16 cellular contexts compared by ENCODE assay signal in the genomic region with DNA sequence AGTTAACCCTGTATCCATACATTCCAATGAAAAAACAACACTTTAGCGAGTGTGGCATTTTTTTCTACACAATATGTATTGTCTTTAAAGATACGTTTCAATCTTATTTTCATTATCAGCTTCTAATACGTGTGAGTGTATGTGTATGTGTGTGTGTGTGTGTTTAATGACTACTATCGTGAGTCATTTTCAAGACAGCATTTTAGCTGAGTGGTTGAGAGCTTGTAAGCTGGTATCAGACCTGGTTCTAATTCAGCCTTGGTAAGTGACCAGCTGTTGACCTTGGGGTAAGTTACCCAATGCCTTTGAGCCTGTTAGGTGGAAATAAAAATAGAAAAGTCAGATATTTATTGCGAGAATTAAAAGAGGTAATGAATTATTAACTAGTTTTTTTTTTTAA.
DNase-seq lines count a peak whose midpoint lies in the region; ATAC-seq and TF ChIP-seq lines count a peak whose summit lies in the region.
"Had no signal": no experiment of that assay in that cellular context is flagged by ENCODE, and none has a peak within 500 bp of the region (broad histone marks: within the 10 kb centered on the region; RNA-seq: fewer than 3 reads in every experiment).

No MANE protein-coding gene starts in this region.

- CTCF ChIA-PET in PC-3 (lab: Charles Lee) = interaction anchor here (0.6 kb wide), 1 partner anchor 397 kb away, joined by 3 read pairs; no protein-coding TSS in a partner anchor

- POLR2A ChIA-PET in PC-3 (lab: Charles Lee; ENCODE audit: unreplicated experiment) = no interaction called here

- H3K27me3 ChIP-seq in PC-3 (ENCODE audit: low read length) = peaks cover 32% of the 10 kb centered on the region
- no peaks in the 10 kb centered on the region for H3K27me3 ChIP-seq in lung (ENCODE audit: control insufficient read depth, insufficient read depth)

- no peak overlapping the region for H3K9ac ChIP-seq in PC-3 (ENCODE audit: low read length)
- H3K9ac ChIP-seq: SK-N-SH had no signal

- H2AFZ ChIP-seq in PC-3 (ENCODE audit: low read length) = no peak overlapping the region

- H3K4me3 ChIP-seq in PC-3 (ENCODE audit: low read length) (no peak overlapping the region), epithelial cell of esophagus (ENCODE audit: low read length) (no peak overlapping the region), lung (no peak overlapping the region)

- no peaks in the 10 kb centered on the region for H3F3A ChIP-seq in PC-3 (ENCODE audit: low read length, unreplicated experiment)

- TF ChIP-seq CTCF in PC-3 (conservative IDR thresholded peaks at IDR 0.05; ENCODE audit: low read depth, low read length) (no peak), epithelial cell of esophagus (IDR thresholded peaks at IDR 0.05; ENCODE audit: insufficient read depth, low read depth, low read length, missing control alignments) (no peak), lung (IDR thresholded peaks at IDR 0.05; ENCODE audit: control extremely low read depth, extremely low read depth) (no peak)

- DNase-seq in ELR (ENCODE audit: low read depth) (peak; percentile 15), PC-3 (peak; percentile 40), epithelial cell of esophagus (ENCODE audit: low read depth) (peak; percentile 19), lung (ENCODE audit: low spot score) (no peak), Right ventricle myocardium superior (no peak), NCI-H2029 (lab: John Stamatoyannopoulos, UW) (no peak)
- DNase-seq: CD4-positive, CD25-positive, alpha-beta regulatory T cell; NCI-H1048; NCI-H146; NCI-H2107; NCI-H226; NCI-H526; SK-N-SH had no signal

- no peaks in the 10 kb centered on the region for H3K9me3 ChIP-seq in PC-3 (ENCODE audit: low read length)
- H3K9me3 ChIP-seq in lung (ENCODE audit: control insufficient read depth in 2 of 2, insufficient read depth in 1 of 2, low read length in 1 of 2) = peaks cover 0 to 3% of the 10 kb centered on the region in 2 donors
- H3K9me3 ChIP-seq: SK-N-SH had no signal

- intact Hi-C loops in PC-3 (cut with micrococcal nuclease) (loop anchor here (5.0 kb wide), 1 partner anchor 192 kb away; no protein-coding TSS in a partner anchor), Right ventricle myocardium superior (cut with DNase I) (no loop called here)

- no peak overlapping the region for H3K27ac ChIP-seq in PC-3 (ENCODE audit: low read length)
- no peak overlapping the region for H3K27ac ChIP-seq in lung (ENCODE audit: low read depth in 1 of 2, low read length in 1 of 2)

- no peak overlapping the region for H3K4me2 ChIP-seq in PC-3 (ENCODE audit: low read length)
- H3K4me2 ChIP-seq: SK-N-SH had no signal

- no TSS peak for BruUV-seq in PC-3 (replicated peaks; lab: Mats Ljungman, UMichigan)

- ATAC-seq in PC-3 (no peak), lung (ENCODE audit: insufficient read depth, low FRiP score) (peak; percentile 41), GM19455 (IDR thresholded peaks at IDR 0.05; ENCODE audit: unreplicated experiment) (no peak), Right ventricle myocardium superior (ENCODE audit: poor library complexity) (no peak), GM21447 (IDR thresholded peaks at IDR 0.05; ENCODE audit: unreplicated experiment) (no peak)
- ATAC-seq: Right ventricle myocardium inferior had no signal

- H3K36me3 ChIP-seq in PC-3 (ENCODE audit: low read depth, low read length) (no peaks in the 10 kb centered on the region), lung (ENCODE audit: control insufficient read depth in 2 of 2, insufficient read depth in 2 of 2, low read length in 2 of 2) (no peaks in the 10 kb centered on the region)

- no peaks in the 10 kb centered on the region for H3K4me1 ChIP-seq in PC-3 (ENCODE audit: insufficient read depth, low read length)
- no peaks in the 10 kb centered on the region for H3K4me1 ChIP-seq in lung (ENCODE audit: control insufficient read depth in 2 of 2, insufficient read depth in 2 of 2, low read length in 2 of 2)

- no peaks in the 10 kb centered on the region for H3K9me2 ChIP-seq in PC-3 (replicated peaks; ENCODE audit: low read length)
- H3K9me2 ChIP-seq: SK-N-SH had no signal

- H4K20me1 ChIP-seq in PC-3 (ENCODE audit: low read length) = no peaks in the 10 kb centered on the region

- no peaks in the 10 kb centered on the region for H3K79me2 ChIP-seq in PC-3 (ENCODE audit: low read length)

- 65 to 80% methylated on average over 5 of the region's 5 CpGs for WGBS in lung, 2 donors

Comparison
In these comparisons a context has a peak if more than half of its experiments do, and no peak if none do; other contexts are left out.
1. DNase-seq: peak in ELR (single experiment), PC-3 (single experiment) and epithelial cell of esophagus (single experiment); none in lung (single experiment), Right ventricle myocardium superior (single experiment) and NCI-H2029 (single experiment).